ENCODE assay signal across 23 cellular contexts in genomic region chr10:1320739-1321331, GRCh38.
"Had no signal": no experiment of that assay in that cellular context is flagged by ENCODE, and none has a peak within 500 bp of the region (broad histone marks: within the 10 kb centered on the region; RNA-seq: fewer than 3 reads in every experiment).

No MANE protein-coding gene starts in this region.

- DNase-seq: effector memory CD8-positive, alpha-beta T cell; esophagus squamous epithelium; foreskin fibroblast; glutamatergic neuron; islet precursor cell; mammary epithelial cell; naive thymus-derived CD4-positive, alpha-beta T cell; ovary; right cardiac atrium; stimulated activated CD4-positive, alpha-beta T cell treated with anti-CD3 and anti-CD28 coated beads, Interleukin-4, amount 100 ng/mL, for 1 hour; stimulated activated CD8-positive, alpha-beta memory T cell treated with anti-CD3 and anti-CD28 coated beads, Interleukin-4, amount 100 ng/mL, for 48 hours; stomach; substantia nigra; transverse colon had no signal

- H3K36me3 Mint-ChIP-seq: naive thymus-derived CD4-positive, alpha-beta T cell; stimulated activated memory B cell treated with anti-CD40 and anti-IgM and Interleukin-4, amounts not matched to agents 10 μg/mL and 1 μg/mL and 100 μg/mL, for 72 hours had no signal

- FAIRE-seq: colon had no signal

- H3K36me3 ChIP-seq: esophagus squamous epithelium, gastroesophageal sphincter, ovary, stomach, thoracic aorta, transverse colon had no signal

- H3K9me3 Mint-ChIP-seq: dendritic cell treated with granulocyte-macrophage colony-stimulating factor and Interleukin-4, amounts not matched to agents 40 ng/mL and 50 ng/mL, for 4 days; effector memory CD8-positive, alpha-beta T cell; stimulated activated memory B cell treated with anti-CD40 and anti-IgM and Interleukin-4, amounts not matched to agents 10 μg/mL and 1 μg/mL and 100 μg/mL, for 72 hours had no signal

- H3K27ac Mint-ChIP-seq: dendritic cell treated with granulocyte-macrophage colony-stimulating factor and Interleukin-4, amounts not matched to agents 40 ng/mL and 50 ng/mL, for 4 days; naive thymus-derived CD4-positive, alpha-beta T cell; stimulated activated memory B cell treated with anti-CD40 and anti-IgM and Interleukin-4, amounts not matched to agents 10 μg/mL and 1 μg/mL and 100 μg/mL, for 72 hours had no signal

- H3K27ac ChIP-seq: epithelial cell of prostate, esophagus squamous epithelium, gastroesophageal sphincter, ovary, stomach, thoracic aorta, transverse colon had no signal

- H3K4me3 ChIP-seq: esophagus squamous epithelium, gastroesophageal sphincter, ovary, smooth muscle cell, stomach, thoracic aorta, transverse colon had no signal

- H3K4me3 Mint-ChIP-seq: dendritic cell treated with granulocyte-macrophage colony-stimulating factor and Interleukin-4, amounts not matched to agents 40 ng/mL and 50 ng/mL, for 4 days; effector memory CD8-positive, alpha-beta T cell; naive thymus-derived CD4-positive, alpha-beta T cell; neural crest cell; stimulated activated memory B cell treated with anti-CD40 and anti-IgM and Interleukin-4, amounts not matched to agents 10 μg/mL and 1 μg/mL and 100 μg/mL, for 72 hours had no signal

- H3K4me1 Mint-ChIP-seq: stimulated activated memory B cell treated with anti-CD40 and anti-IgM and Interleukin-4, amounts not matched to agents 10 μg/mL and 1 μg/mL and 100 μg/mL, for 72 hours had no signal

- ATAC-seq: effector memory CD8-positive, alpha-beta T cell; gastroesophageal sphincter; left lobe of liver; naive thymus-derived CD4-positive, alpha-beta T cell; right cardiac atrium; stimulated activated memory B cell treated with anti-CD40 and anti-IgM and Interleukin-4, amounts not matched to agents 10 μg/mL and 1 μg/mL and 100 μg/mL, for 72 hours had no signal

- H3K4me2 ChIP-seq: smooth muscle cell had no signal

- H3K9me3 ChIP-seq: esophagus squamous epithelium, gastroesophageal sphincter, ovary, stomach, thoracic aorta, transverse colon had no signal

- H3K27me3 ChIP-seq: ovary, transverse colon had no signal

- H3K4me1 ChIP-seq: esophagus squamous epithelium, gastroesophageal sphincter, stomach had no signal
